Comparison of ENCODE assay signal across 8 cellular contexts in the genomic region with DNA sequence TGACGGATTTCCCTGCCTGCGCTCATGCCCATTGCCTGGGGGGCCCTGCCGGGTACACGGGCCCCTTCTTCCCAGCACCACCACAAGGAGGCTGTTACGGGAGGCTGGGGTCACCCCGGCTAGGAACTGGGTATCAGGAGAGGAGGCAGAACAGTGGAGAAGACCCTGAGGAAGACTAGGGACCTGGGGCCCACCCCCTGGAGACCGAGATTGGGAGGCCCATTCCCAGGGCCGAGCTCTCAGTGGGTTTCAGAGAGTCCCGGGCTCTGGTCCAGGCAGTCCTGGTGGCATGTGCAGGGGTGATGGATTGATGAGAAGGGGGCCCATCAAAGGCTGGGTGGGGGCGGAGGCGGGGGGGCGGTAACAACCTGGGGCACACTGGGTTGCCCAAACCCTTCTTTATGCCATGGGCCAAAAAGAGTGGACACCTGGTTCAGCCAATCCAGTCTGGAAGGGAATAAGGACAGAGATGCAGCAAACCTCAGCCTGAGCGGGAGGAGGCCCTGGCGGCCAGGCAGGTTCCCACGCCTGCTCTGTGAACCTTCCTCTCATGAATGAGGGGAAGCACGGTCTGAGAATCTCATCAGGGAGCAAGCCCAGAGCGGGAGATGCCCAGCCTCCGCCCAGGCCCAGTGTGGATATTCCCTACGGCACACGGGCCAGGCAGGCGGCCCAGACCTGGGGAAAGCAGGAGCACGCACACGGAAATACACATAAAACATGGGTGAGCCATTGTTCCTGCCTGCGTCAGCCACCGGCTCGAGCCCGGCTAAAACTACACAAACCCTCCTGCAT. TPM values are rescaled to one million over a fixed set of nuclear protein-coding genes. Genes with fewer than 3 reads are reported as not detected.
DNase-seq lines count a peak whose midpoint lies in the region; ATAC-seq and TF ChIP-seq lines count a peak whose summit lies in the region.

No MANE protein-coding gene starts in this region.

- TF ChIP-seq CTCF in WERI-Rb-1 (IDR thresholded peaks at IDR 0.05; ENCODE audit: low read depth, low read length): no peak
- no peak for TF ChIP-seq CTCF in left ventricle myocardium inferior (IDR thresholded peaks at IDR 0.05; ENCODE audit: borderline replicate concordance)

- H3K9me3 ChIP-seq in WERI-Rb-1 (ENCODE audit: severe bottlenecking): no peaks in the 10 kb centered on the region
- no peaks in the 10 kb centered on the region for H3K9me3 ChIP-seq in left ventricle myocardium inferior (replicated peaks)

- H3K4me1 ChIP-seq in left ventricle myocardium inferior: peaks cover 50% of the 10 kb centered on the region

- DNase-seq in WERI-Rb-1 (peak; percentile 6), left ventricle myocardium inferior (no peak), sciatic nerve (ENCODE audit: low spot score) (peak; percentile 59), GOT3 (lab: John Stamatoyannopoulos, UW) (no peak), DMS79 (lab: John Stamatoyannopoulos, UW) (no peak), HuH-7.5 (ENCODE audit: low spot score) (no peak)

- H3K4me3 ChIP-seq in WERI-Rb-1 (ENCODE audit: low read depth, low read length) (peak overlapping the region; percentile 43), left ventricle myocardium inferior (peak overlapping the region; percentile 88)

- H3K36me3 ChIP-seq in WERI-Rb-1 (no peaks in the 10 kb centered on the region), left ventricle myocardium inferior (no peaks in the 10 kb centered on the region)

- no peaks in the 10 kb centered on the region for H3K27me3 ChIP-seq in WERI-Rb-1 (ENCODE audit: insufficient read depth, low read depth, severe bottlenecking)
- H3K27me3 ChIP-seq in left ventricle myocardium inferior (ENCODE audit: low read depth): no peaks in the 10 kb centered on the region

- ATAC-seq in GM18873 (IDR thresholded peaks at IDR 0.05; ENCODE audit: low FRiP score, unreplicated experiment): peak; percentile 27
- ATAC-seq in sciatic nerve: peak; percentile 6
- ATAC-seq in HG03175 (IDR thresholded peaks at IDR 0.05; ENCODE audit: unreplicated experiment): no peak

- peak overlapping the region; percentile 87 for H3K27ac ChIP-seq in WERI-Rb-1
- peak overlapping the region; percentile 97 for H3K27ac ChIP-seq in left ventricle myocardium inferior (replicated peaks)

- intact Hi-C loops in left ventricle myocardium inferior (cut with micrococcal nuclease) (no loop called here), sciatic nerve (cut with DNase I) (no loop called here)

RNA-seq across cellular contexts. Expression of gene P4HA2, which starts 0.8 kb away (rescaled TPM):
- total RNA-seq in left ventricle myocardium inferior: 80.5 TPM
- 26.9 TPM for total RNA-seq in sciatic nerve

RNA-seq across cellular contexts. Expression of gene PDLIM4, which starts 29.1 kb away (rescaled TPM):
- 4.8 TPM for total RNA-seq in left ventricle myocardium inferior
- 50.2 TPM for total RNA-seq in sciatic nerve

Comparison
In these comparisons a context has a peak if more than half of its experiments do, and no peak if none do; other contexts are left out.
1. DNase-seq: peak in WERI-Rb-1 (single experiment) and sciatic nerve (single experiment); none in left ventricle myocardium inferior (single experiment), GOT3 (single experiment), DMS79 (single experiment) and HuH-7.5 (single experiment).